15 cellular contexts compared by ENCODE assay signal in genomic region chr16:28986492-28986891, GRCh38. TPM values are rescaled to one million over a fixed set of nuclear protein-coding genes. Genes with fewer than 3 reads are reported as not detected.
DNase-seq lines count a peak whose midpoint lies in the region; ATAC-seq and TF ChIP-seq lines count a peak whose summit lies in the region.
"Had no signal": no experiment of that assay in that cellular context is flagged by ENCODE, and none has a peak within 500 bp of the region (broad histone marks: within the 10 kb centered on the region; RNA-seq: fewer than 3 reads in every experiment).

No MANE protein-coding gene starts in this region.

- peaks cover 6 to 11% of the 10 kb centered on the region in 2 donors for H3K9me3 Mint-ChIP-seq in activated T-cell treated with anti-CD3 and anti-CD28 coated beads, Interleukin-2, amount 50 U/mL, for 72 hours

- H3K27me3 Mint-ChIP-seq in activated T-cell treated with anti-CD3 and anti-CD28 coated beads, Interleukin-2, amount 50 U/mL, for 72 hours (ENCODE audit: low read depth) = no peaks in the 10 kb centered on the region

- 88 to 100% methylated on average over 2 to 4 of the region's 13 CpGs for WGBS in esophagus squamous epithelium, 2 donors
- WGBS in suprapubic skin = 93% methylated on average over 13 of the region's 13 CpGs

- H3K4me3 ChIP-seq in esophagus squamous epithelium (peak overlapping the region in 3 of 4 donors; percentile 31 to 50 (median 41)), suprapubic skin (peak overlapping the region; percentile 31)
- H3K4me3 ChIP-seq: ascending aorta, GM12878 had no signal

- intact Hi-C loops in left ventricle myocardium superior (cut with micrococcal nuclease) (no loop called here), cardiac septum (cut with DNase I) (no loop called here), esophagus squamous epithelium (cut with DNase I) (no loop called here)

- peak overlapping the region in 2 of 4 donors; percentile 18 to 68 for H3K27ac ChIP-seq in esophagus squamous epithelium
- H3K27ac ChIP-seq in suprapubic skin = no peak overlapping the region
- H3K27ac ChIP-seq: ascending aorta, gastroesophageal sphincter had no signal

- peak overlapping the region; percentile 95 to 99 for H3K4me3 Mint-ChIP-seq in activated T-cell treated with anti-CD3 and anti-CD28 coated beads, Interleukin-2, amount 50 U/mL, for 72 hours

- H3K36me3 ChIP-seq in esophagus squamous epithelium (peaks cover 12 to 92% (median 23%) of the 10 kb centered on the region in 3 donors), suprapubic skin (peaks cover 81% of the 10 kb centered on the region)

- H3K27me3 ChIP-seq in esophagus squamous epithelium (no peaks in the 10 kb centered on the region), suprapubic skin (no peaks in the 10 kb centered on the region)
- H3K27me3 ChIP-seq: ascending aorta, gastroesophageal sphincter had no signal

- TF ChIP-seq POLR2A in esophagus squamous epithelium (IDR thresholded peaks at IDR 0.05) (no peak), suprapubic skin (IDR thresholded peaks at IDR 0.05) (no peak)

- peaks cover 62% of the 10 kb centered on the region for H3K4me1 Mint-ChIP-seq in activated T-cell treated with anti-CD3 and anti-CD28 coated beads, Interleukin-2, amount 50 U/mL, for 72 hours (ENCODE audit: low read depth)

- TF ChIP-seq CTCF in esophagus squamous epithelium (IDR thresholded peaks at IDR 0.05) (no peak), suprapubic skin (IDR thresholded peaks at IDR 0.05) (no peak)

- ATAC-seq in left ventricle myocardium superior = no peak
- ATAC-seq in activated T-cell treated with anti-CD3 and anti-CD28 coated beads, Interleukin-2, amount 50 U/mL, for 72 hours (replicated peaks in 1 of 2) = no peak
- ATAC-seq in HG03469 (IDR thresholded peaks at IDR 0.05; ENCODE audit: unreplicated experiment) = no peak
- ATAC-seq: gastroesophageal sphincter, GM12878 had no signal

- peaks cover 0 to 7% (median 0%) of the 10 kb centered on the region in 3 donors for H3K4me1 ChIP-seq in esophagus squamous epithelium
- H3K4me1 ChIP-seq in suprapubic skin = no peaks in the 10 kb centered on the region
- H3K4me1 ChIP-seq: ascending aorta, Caco-2, gastroesophageal sphincter had no signal

- peaks cover 0 to 17% (median 5%) of the 10 kb centered on the region in 3 donors for H3K9me3 ChIP-seq in esophagus squamous epithelium
- H3K9me3 ChIP-seq in suprapubic skin = no peaks in the 10 kb centered on the region
- H3K9me3 ChIP-seq: ascending aorta, Caco-2 had no signal

- TF ChIP-seq EP300 in suprapubic skin (IDR thresholded peaks at IDR 0.05) = no peak

- H3K36me3 Mint-ChIP-seq in activated T-cell treated with anti-CD3 and anti-CD28 coated beads, Interleukin-2, amount 50 U/mL, for 72 hours (ENCODE audit: insufficient read depth in 2 of 2) = peaks cover 32 to 65% of the 10 kb centered on the region in 2 donors

- peak; percentile 16 for DNase-seq in left ventricle myocardium superior
- no peak for DNase-seq in cardiac septum (ENCODE audit: low spot score)
- DNase-seq in activated T-cell treated with anti-CD3 and anti-CD28 coated beads, Interleukin-2, amount 50 U/mL, for 72 hours = no peak
- no peak for DNase-seq in esophagus squamous epithelium (lab: John Stamatoyannopoulos, UW)
- no peak for DNase-seq in suprapubic skin (ENCODE audit: low spot score in 2 of 2)
- DNase-seq in GDM1 (lab: John Stamatoyannopoulos, UW) = no peak
- DNase-seq in ureter (ENCODE audit: low spot score) = no peak
- DNase-seq: Caco-2, NCI-H1048, NCI-H774, substantia nigra had no signal

- H3K27ac Mint-ChIP-seq in activated T-cell treated with anti-CD3 and anti-CD28 coated beads, Interleukin-2, amount 50 U/mL, for 72 hours = peak overlapping the region; percentile 96

RNA-seq across cellular contexts. Expression of gene LAT, which starts 1.6 kb away (rescaled TPM):
- total RNA-seq in left ventricle myocardium superior (1.6 TPM), cardiac septum (2.0 TPM), esophagus squamous epithelium (1 to 10 TPM in 3 of 4 donors, under 1 TPM in 1; 0.76 to 7.4 (median 2.5) TPM), suprapubic skin (10 to 100 TPM in 2 of 4 donors, 1 to 10 TPM in 2; 1.3 to 17.9 (median 9.9) TPM), ureter (11.9 TPM)
- 100 to 1,000 TPM; 254 to 360 TPM for total RNA-seq in activated T-cell treated with anti-CD3 and anti-CD28 coated beads, Interleukin-2, amount 50 U/mL, for 72 hours

RNA-seq across cellular contexts. Expression of gene SPNS1, which starts 11.9 kb away (rescaled TPM):
- total RNA-seq in left ventricle myocardium superior = 17.9 TPM
- total RNA-seq in cardiac septum = 15.6 TPM
- total RNA-seq in activated T-cell treated with anti-CD3 and anti-CD28 coated beads, Interleukin-2, amount 50 U/mL, for 72 hours = 10 to 100 TPM; 21.1 to 23.6 TPM
- total RNA-seq in esophagus squamous epithelium = 10 to 100 TPM; 15.3 to 26.3 (median 18.5) TPM
- 10 to 100 TPM; 26.0 to 42.8 (median 32.7) TPM for total RNA-seq in suprapubic skin
- 23.9 TPM for total RNA-seq in ureter

RNA-seq across cellular contexts. Expression of gene NFATC2IP, which starts 35.8 kb away (rescaled TPM):
- total RNA-seq in left ventricle myocardium superior (20.1 TPM), cardiac septum (17.9 TPM), esophagus squamous epithelium (10 to 100 TPM; 17.4 to 36.6 (median 24.2) TPM), suprapubic skin (10 to 100 TPM; 26.4 to 65.3 (median 35.1) TPM), ureter (43.2 TPM)
- 10 to 100 TPM; 81.1 to 97.6 TPM for total RNA-seq in activated T-cell treated with anti-CD3 and anti-CD28 coated beads, Interleukin-2, amount 50 U/mL, for 72 hours

RNA-seq across cellular contexts. Expression of gene CD19, which starts 54.7 kb away (rescaled TPM):
- total RNA-seq in left ventricle myocardium superior = not detected
- not detected for total RNA-seq in cardiac septum
- total RNA-seq in activated T-cell treated with anti-CD3 and anti-CD28 coated beads, Interleukin-2, amount 50 U/mL, for 72 hours = 1 to 10 TPM; 1.3 to 1.4 TPM
- total RNA-seq in esophagus squamous epithelium = under 1 TPM in 2 of 4 donors, not detected in 2; 0.19 to 0.42 TPM
- total RNA-seq in suprapubic skin = 1 to 10 TPM in 1 of 4 donors, under 1 TPM in 1, not detected in 2; 0.47 to 2.0 TPM
- not detected for total RNA-seq in ureter
- total RNA-seq: ascending aorta, Caco-2, gastroesophageal sphincter had no signal

Comparison
In these comparisons a context has a peak if more than half of its experiments do, and no peak if none do; other contexts are left out.
1. RNA of gene LAT, which starts 1.6 kb away (total RNA-seq): 254 to 360 TPM in activated T-cell treated with anti-CD3 and anti-CD28 coated beads, Interleukin-2, amount 50 U/mL, for 72 hours; 1.3 to 17.9 TPM in suprapubic skin, 11.9 TPM in ureter (single experiment), 0.76 to 7.4 TPM in esophagus squamous epithelium, 2.0 TPM in cardiac septum (single experiment) and 1.6 TPM in left ventricle myocardium superior (single experiment); every median in the first group is over 10 times any median in the second.